In the genomic region with DNA sequence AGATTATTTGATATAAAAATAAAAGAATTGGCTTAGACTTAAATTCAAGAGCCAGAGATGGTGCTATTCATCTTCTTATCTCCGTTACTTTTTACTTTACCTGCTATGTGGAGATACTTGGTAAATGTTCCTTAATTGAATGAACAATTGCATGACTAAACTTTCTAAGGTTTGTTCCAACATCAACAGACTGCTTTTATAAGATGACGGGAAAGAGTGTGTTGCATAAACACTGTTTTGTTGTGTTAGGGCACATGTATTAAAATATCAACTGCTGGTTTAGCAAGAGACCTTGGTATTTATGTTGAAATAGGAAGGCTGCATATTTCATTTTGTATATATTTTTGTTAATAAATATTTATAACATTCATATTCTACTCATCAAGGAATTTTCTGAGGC, we compare ENCODE assay signal across 18 cellular contexts. TPM values are rescaled to one million over a fixed set of nuclear protein-coding genes. Genes with fewer than 3 reads are reported as not detected.
A peak's percentile ranks its signal among the peaks of the same experiment; 100 is the strongest.
DNase-seq lines count a peak whose midpoint lies in the region; TF ChIP-seq lines count a peak whose summit lies in the region.
"Had no signal": no experiment of that assay in that cellular context is flagged by ENCODE, and none has a peak within 500 bp of the region (broad histone marks: within the 10 kb centered on the region; RNA-seq: fewer than 3 reads in every experiment).

No MANE protein-coding gene starts in this region.

- peaks cover 22% of the 10 kb centered on the region for H3K4me1 Mint-ChIP-seq in activated CD4-positive, alpha-beta T cell treated with anti-CD3 and anti-CD28 coated beads, Interleukin-2, amount 10 ng/mL, durations not matched to agents 24 days and 14 days

- no peak overlapping the region for H3K27ac Mint-ChIP-seq in activated CD4-positive, alpha-beta T cell treated with anti-CD3 and anti-CD28 coated beads, Interleukin-2, amount 10 ng/mL, durations not matched to agents 24 days and 14 days
- H3K27ac Mint-ChIP-seq: progenitor cell of endocrine pancreas, WTC11 had no signal

- no peaks in the 10 kb centered on the region for H3K9me3 Mint-ChIP-seq in activated CD4-positive, alpha-beta T cell treated with anti-CD3 and anti-CD28 coated beads, Interleukin-2, amount 10 ng/mL, durations not matched to agents 24 days and 14 days
- H3K9me3 Mint-ChIP-seq: brain, WTC11 had no signal

- H3K4me3 Mint-ChIP-seq in activated CD4-positive, alpha-beta T cell treated with anti-CD3 and anti-CD28 coated beads, Interleukin-2, amount 10 ng/mL, durations not matched to agents 24 days and 14 days = no peak overlapping the region
- H3K4me3 Mint-ChIP-seq: WTC11 had no signal

- H3K36me3 Mint-ChIP-seq in activated CD4-positive, alpha-beta T cell treated with anti-CD3 and anti-CD28 coated beads, Interleukin-2, amount 10 ng/mL, durations not matched to agents 24 days and 14 days (ENCODE audit: low read depth) = no peaks in the 10 kb centered on the region
- H3K36me3 Mint-ChIP-seq: brain, WTC11 had no signal

- intact Hi-C loops in activated CD4-positive, alpha-beta T cell treated with anti-CD3 and anti-CD28 coated beads, Interleukin-2, amount 10 ng/mL, durations not matched to agents 24 days and 14 days (cut with micrococcal nuclease) = no loop called here

- H3K4me3 ChIP-seq in AG10803 (ENCODE audit: low read length) = no peak overlapping the region
- H3K4me3 ChIP-seq: SJCRH30, testis had no signal

- TF ChIP-seq CTCF in AG10803 (conservative IDR thresholded peaks at IDR 0.05; ENCODE audit: low read length) = no peak

- no peaks in the 10 kb centered on the region for H3K27me3 Mint-ChIP-seq in activated CD4-positive, alpha-beta T cell treated with anti-CD3 and anti-CD28 coated beads, Interleukin-2, amount 10 ng/mL, durations not matched to agents 24 days and 14 days
- H3K27me3 Mint-ChIP-seq: brain, progenitor cell of endocrine pancreas had no signal

- DNase-seq in AG10803 (ENCODE audit: low read depth) = peak; percentile 61
- peak; percentile 94 for DNase-seq in amniotic epithelial cell (ENCODE audit: low read depth)
- peak; percentile 84 for DNase-seq in fibroblast of the conjunctiva (ENCODE audit: low read depth)
- peak; percentile 86 for DNase-seq in renal cortical epithelial cell (ENCODE audit: low read depth)
- DNase-seq in GM19240 (ENCODE audit: insufficient read length, low spot score) = no peak
- DNase-seq in activated CD4-positive, alpha-beta T cell treated with anti-CD3 and anti-CD28 coated beads, Interleukin-2, amount 10 ng/mL, durations not matched to agents 24 days and 14 days = no peak
- DNase-seq in hepatic stellate cell (ENCODE audit: low spot score) = no peak
- no peak for DNase-seq in DMS79 (lab: John Stamatoyannopoulos, UW)
- DNase-seq: activated T-cell treated with anti-CD3 and anti-CD28 coated beads, Interleukin-2, amount 50 U/mL, for 48 hours; glutamatergic neuron; midbrain; NCI-H1105 treated with DMSO at 0.1 percent for 48 hours; NCI-H69; testis had no signal

RNA-seq across cellular contexts. Expression of gene NFE2L2, which starts 10.5 kb away (rescaled TPM):
- total RNA-seq in renal cortical epithelial cell = 64.1 and 178 TPM in 2 replicates
- total RNA-seq in activated CD4-positive, alpha-beta T cell treated with anti-CD3 and anti-CD28 coated beads, Interleukin-2, amount 10 ng/mL, durations not matched to agents 24 days and 14 days = 63.5 and 63.7 TPM in 2 replicates

Comparison
In these comparisons a context has a peak if more than half of its experiments do, and no peak if none do; other contexts are left out.
1. DNase-seq: peak in AG10803 (single experiment), amniotic epithelial cell (single experiment), fibroblast of the conjunctiva (single experiment) and renal cortical epithelial cell (single experiment); none in GM19240 (single experiment), activated CD4-positive, alpha-beta T cell treated with anti-CD3 and anti-CD28 coated beads, Interleukin-2, amount 10 ng/mL, durations not matched to agents 24 days and 14 days (single experiment), hepatic stellate cell (single experiment) and DMS79 (single experiment).